In the genomic region with DNA sequence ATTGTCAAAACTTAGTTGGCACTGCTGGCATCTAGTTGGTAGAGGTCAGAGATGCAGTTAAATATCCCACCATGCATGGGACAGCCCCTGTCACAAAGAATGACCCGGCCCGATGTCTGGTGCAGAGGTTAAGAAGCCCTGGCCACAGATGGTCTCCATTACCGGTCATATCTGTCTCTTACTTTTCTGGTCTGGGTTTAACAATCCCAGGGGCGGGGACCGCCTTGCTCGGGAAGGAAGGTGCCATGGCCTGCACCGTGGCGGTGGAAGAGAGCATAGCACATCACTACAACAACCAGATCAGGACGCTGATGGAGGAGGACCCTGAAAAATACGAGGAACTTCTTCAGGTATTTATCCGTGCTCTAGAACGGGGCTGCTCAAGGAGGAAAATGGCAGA, we compare ENCODE assay signal across 15 cellular contexts. TPM values are rescaled to one million over a fixed set of nuclear protein-coding genes. Genes with fewer than 3 reads are reported as not detected.
A peak's percentile ranks its signal among the peaks of the same experiment; 100 is the strongest.
DNase-seq lines count a peak whose midpoint lies in the region; ATAC-seq and TF ChIP-seq lines count a peak whose summit lies in the region.
"Had no signal": no experiment of that assay in that cellular context is flagged by ENCODE, and none has a peak within 500 bp of the region (broad histone marks: within the 10 kb centered on the region; RNA-seq: fewer than 3 reads in every experiment).

No MANE protein-coding gene starts in this region.

- CTCF ChIA-PET in CD4-positive, alpha-beta T cell (lab: Charles Lee): interaction anchor here (0.7 kb wide), 1 partner anchor 24 kb away, joined by 3 read pairs; no protein-coding TSS in a partner anchor

- no peak for TF ChIP-seq CTCF in C4-2B (conservative IDR thresholded peaks at IDR 0.05)
- TF ChIP-seq CTCF in endothelial cell (IDR thresholded peaks at IDR 0.05; ENCODE audit: unreplicated experiment): no peak
- no peak for TF ChIP-seq CTCF in CD4-positive, alpha-beta T cell (IDR thresholded peaks at IDR 0.05)

- H3K27ac ChIP-seq in C4-2B: peak overlapping the region; percentile 85; the same call in 1 of the 2 replicates
- H3K27ac ChIP-seq in CD4-positive, alpha-beta T cell (ENCODE audit: low read depth, low read length): no peak overlapping the region
- H3K27ac ChIP-seq: GM23248, HL-60 had no signal

- no peak overlapping the region for H3K27ac Mint-ChIP-seq in endothelial cell (ENCODE audit: unreplicated experiment)
- no peak overlapping the region for H3K27ac Mint-ChIP-seq in CD4-positive, alpha-beta T cell
- H3K27ac Mint-ChIP-seq: CD8-positive, alpha-beta T cell had no signal

- H3K36me3 Mint-ChIP-seq in endothelial cell (ENCODE audit: low read depth, unreplicated experiment): peaks cover 5% of the 10 kb centered on the region
- H3K36me3 Mint-ChIP-seq in CD4-positive, alpha-beta T cell (ENCODE audit: low read depth): peaks cover 69% of the 10 kb centered on the region

- H3K4me3 Mint-ChIP-seq in endothelial cell (ENCODE audit: unreplicated experiment): peak overlapping the region; percentile 5
- H3K4me3 Mint-ChIP-seq in CD4-positive, alpha-beta T cell: no peak overlapping the region
- H3K4me3 Mint-ChIP-seq: CD14-positive monocyte; CD8-positive, alpha-beta T cell had no signal

- H3K9me3 ChIP-seq in CD4-positive, alpha-beta T cell (ENCODE audit: control insufficient read depth, low read length): no peaks in the 10 kb centered on the region
- H3K9me3 ChIP-seq: BE2C, HAP-1 had no signal

- DNase-seq in endothelial cell (ENCODE audit: low spot score) (no peak), sciatic nerve (ENCODE audit: low spot score) (peak; percentile 46), activated gamma-delta T cell (lab: John Stamatoyannopoulos, UW) (no peak)
- DNase-seq in CD4-positive, alpha-beta T cell: no peak
- DNase-seq: ACHN; BE2C; CD8-positive, alpha-beta T cell; DMS 273 treated with DMSO at 0.1 percent for 48 hours; DMS53; GM23248 had no signal

- H3K4me1 Mint-ChIP-seq in endothelial cell (ENCODE audit: unreplicated experiment): no peaks in the 10 kb centered on the region
- H3K4me1 Mint-ChIP-seq in CD4-positive, alpha-beta T cell (ENCODE audit: low read depth): no peaks in the 10 kb centered on the region

- no peaks in the 10 kb centered on the region for H3K9me3 Mint-ChIP-seq in endothelial cell (ENCODE audit: unreplicated experiment)
- no peaks in the 10 kb centered on the region for H3K9me3 Mint-ChIP-seq in CD4-positive, alpha-beta T cell
- H3K9me3 Mint-ChIP-seq: CD8-positive, alpha-beta T cell had no signal

- intact Hi-C loops in sciatic nerve (cut with DNase I): no loop called here
- intact Hi-C loops in CD4-positive, alpha-beta T cell (cut with DNase I, micrococcal nuclease): loop anchor here in 1 of 2 experiments (10.0 kb wide), 1 partner anchor 111 kb away; no protein-coding TSS in a partner anchor

- no peaks in the 10 kb centered on the region for H3K27me3 ChIP-seq in CD4-positive, alpha-beta T cell (ENCODE audit: control insufficient read depth, insufficient read depth, low read length)
- H3K27me3 ChIP-seq: BE2C had no signal

- POLR2A ChIA-PET in CD4-positive, alpha-beta T cell (lab: Charles Lee): no interaction called here

- H3K27me3 Mint-ChIP-seq in endothelial cell (ENCODE audit: unreplicated experiment): no peaks in the 10 kb centered on the region
- no peaks in the 10 kb centered on the region for H3K27me3 Mint-ChIP-seq in CD4-positive, alpha-beta T cell

- no peak for ATAC-seq in sciatic nerve
- no peak for ATAC-seq in HG02588 (IDR thresholded peaks at IDR 0.05; ENCODE audit: unreplicated experiment)
- ATAC-seq in CD4-positive, alpha-beta T cell (ENCODE audit: poor library complexity): no peak
- ATAC-seq: CD8-positive, alpha-beta T cell had no signal

RNA-seq across cellular contexts. Expression of a gene that starts 8.1 kb away (rescaled TPM):
- 15.3 TPM for total RNA-seq in endothelial cell (ENCODE audit: unreplicated experiment)
- 27.5 TPM for total RNA-seq in sciatic nerve
- total RNA-seq in CD4-positive, alpha-beta T cell: 1 to 10 TPM; 7.9 to 9.1 TPM

RNA-seq across cellular contexts. Expression of a gene that starts 38.3 kb away (rescaled TPM):
- total RNA-seq in endothelial cell (ENCODE audit: unreplicated experiment) (65.1 TPM), sciatic nerve (57.6 TPM)
- total RNA-seq in CD4-positive, alpha-beta T cell: under 1 TPM; 0.31 to 0.36 TPM

Comparison
In these comparisons a context has a peak if more than half of its experiments do, and no peak if none do; other contexts are left out.
1. RNA of a gene that starts 38.3 kb away (total RNA-seq): 65.1 TPM in endothelial cell (single experiment) and 57.6 TPM in sciatic nerve (single experiment); 0.31 to 0.36 TPM in CD4-positive, alpha-beta T cell; every median in the first group is over 10 times any median in the second.